ENCODE assay signal across 7 cellular contexts in genomic region chr1:227945891-227946623, GRCh38. TPM values are rescaled to one million over a fixed set of nuclear protein-coding genes. Genes with fewer than 3 reads are reported as not detected.
DNase-seq lines count a peak whose midpoint lies in the region; ATAC-seq and TF ChIP-seq lines count a peak whose summit lies in the region.

No MANE protein-coding gene starts in this region.

- peaks cover 27% of the 10 kb centered on the region for H3K27me3 Mint-ChIP-seq in central memory CD8-positive, alpha-beta T cell

- intact Hi-C loops in lower leg skin (cut with DNase I; ENCODE audit: low total_unique reads) = loop anchor here (5.0 kb wide), 1 partner anchor 184 kb away; no protein-coding TSS in a partner anchor

- H3K4me3 Mint-ChIP-seq in central memory CD8-positive, alpha-beta T cell = peak overlapping the region; percentile 71

- no peaks in the 10 kb centered on the region for H3K36me3 Mint-ChIP-seq in central memory CD8-positive, alpha-beta T cell (ENCODE audit: insufficient read depth)

- H3K4me3 ChIP-seq in GM23248 (peak overlapping the region; percentile 76), lower leg skin (ENCODE audit: low read depth, poor library complexity, severe bottlenecking) (no peak overlapping the region), thoracic aorta (peak overlapping the region; percentile 74)

- TF ChIP-seq CTCF in lower leg skin (IDR thresholded peaks at IDR 0.05) (no peak), thoracic aorta (IDR thresholded peaks at IDR 0.05) (no peak)

- ATAC-seq in central memory CD8-positive, alpha-beta T cell (replicated peaks; ENCODE audit: extremely low read depth, poor library complexity, severe bottlenecking) = no peak
- ATAC-seq in thoracic aorta (ENCODE audit: insufficient number of reproducible peaks, low FRiP score, low read depth) = peak; percentile 33

- H3K4me1 ChIP-seq in GM23248 (ENCODE audit: insufficient read depth) (peaks cover 8% of the 10 kb centered on the region; the same call in 1 of the 2 replicates), thoracic aorta (ENCODE audit: control insufficient read depth in 1 of 2, low read depth in 2 of 2) (peaks cover 10 to 27% of the 10 kb centered on the region in 2 donors)

- peak; percentile 73 for DNase-seq in ELR (ENCODE audit: low read depth)
- DNase-seq in GM23248 = peak; percentile 92
- DNase-seq in NCI-H510A (lab: John Stamatoyannopoulos, UW) = peak; percentile 45
- no peak for DNase-seq in central memory CD8-positive, alpha-beta T cell (ENCODE audit: low spot score in 2 of 2)
- DNase-seq in lower leg skin (ENCODE audit: low spot score in 2 of 2) = peak; percentile 37 to 91
- no peak for DNase-seq in thoracic aorta (ENCODE audit: low spot score)
- DNase-seq in globus pallidus (ENCODE audit: low spot score) = no peak

- no peak for TF ChIP-seq POLR2A in lower leg skin (IDR thresholded peaks at IDR 0.05)

- 0 out of 2 replicates have a peak, but pooled peaks cover 4% of the 10 kb centered on the region for H3F3A ChIP-seq in GM23248 (ENCODE audit: insufficient read depth)

- H3K27ac ChIP-seq in GM23248 (peak overlapping the region; percentile 30; the same call in 1 of the 2 replicates), thoracic aorta (no peak overlapping the region)

- H3K27me3 ChIP-seq in GM23248 (replicated peaks; ENCODE audit: insufficient read depth) (no peaks in the 10 kb centered on the region), thoracic aorta (replicated peaks; ENCODE audit: insufficient read depth) (no peaks in the 10 kb centered on the region)

- H3K9me3 Mint-ChIP-seq in central memory CD8-positive, alpha-beta T cell = no peaks in the 10 kb centered on the region

- H3K79me2 ChIP-seq in GM23248 (ENCODE audit: insufficient read depth) = no peaks in the 10 kb centered on the region

- H4K20me1 ChIP-seq in GM23248 (ENCODE audit: insufficient read depth) = no peaks in the 10 kb centered on the region

- H3K4me1 Mint-ChIP-seq in central memory CD8-positive, alpha-beta T cell = peaks cover 7% of the 10 kb centered on the region

- in situ Hi-C loops in GM23248 (cut with MboI) = loop anchor here (25.0 kb wide), 1 partner anchor 459 kb away; no protein-coding TSS in a partner anchor

- H2AFZ ChIP-seq in GM23248 = peak overlapping the region; percentile 68; the same call in 1 of the 2 replicates

- peak overlapping the region; percentile 41 for H3K27ac Mint-ChIP-seq in central memory CD8-positive, alpha-beta T cell (ENCODE audit: low read depth)

- peak overlapping the region; percentile 74 for H3K4me2 ChIP-seq in GM23248 (ENCODE audit: unreplicated experiment)

- H3K9ac ChIP-seq in GM23248 = peak overlapping the region; percentile 53; the same call in 1 of the 2 replicates

- no peaks in the 10 kb centered on the region for H3K9me3 ChIP-seq in GM23248 (ENCODE audit: low read depth)
- no peaks in the 10 kb centered on the region for H3K9me3 ChIP-seq in thoracic aorta

- 5 to 6% methylated on average over 19 of the region's 19 CpGs for WGBS in GM23248 (ENCODE audit: low coverage in 1 of 2, low lambda C conversion rate in 2 of 2, missing lambda C conversion rate in 2 of 2), 2 experiments
- WGBS in lower leg skin, 2 donors = 12 to 16% methylated on average over 13 to 16 of the region's 19 CpGs

- H3K36me3 ChIP-seq in GM23248 (ENCODE audit: low read depth) = no peaks in the 10 kb centered on the region
- H3K36me3 ChIP-seq in thoracic aorta = no peaks in the 10 kb centered on the region

- H3K9me2 ChIP-seq in GM23248 (ENCODE audit: insufficient read depth) = no peaks in the 10 kb centered on the region

RNA-seq across cellular contexts. Expression of gene WNT9A, which starts 1.7 kb away (rescaled TPM):
- 2.1 TPM in 2 replicates for total RNA-seq in GM23248 (2014; rRNA removed; shearing (Covaris generic))
- 0.09 and 0.29 TPM in 2 replicates for polyA plus RNA-seq in GM23248 (2016; fragmentation: Nextera tagmentation; extraction: Ambion mirVana)
- total RNA-seq in lower leg skin (1 to 10 TPM in 2 of 4 donors, under 1 TPM in 2; 0.72 to 2.5 (median 1.2) TPM), thoracic aorta (1 to 10 TPM; 1.2 to 7.9 TPM)

Comparison
In these comparisons a context has a peak if more than half of its experiments do, and no peak if none do; other contexts are left out.
1. DNase-seq: peak in ELR (single experiment), GM23248 (single experiment), NCI-H510A (single experiment) and lower leg skin (2 of 2); none in central memory CD8-positive, alpha-beta T cell (0 of 2), thoracic aorta (single experiment) and globus pallidus (single experiment).